Comparison of ENCODE assay signal across 10 cellular contexts in genomic region chr21:35324372-35325220, GRCh38.
DNase-seq lines count a peak whose midpoint lies in the region; ATAC-seq and TF ChIP-seq lines count a peak whose summit lies in the region.
"Had no signal": no experiment of that assay in that cellular context is flagged by ENCODE, and none has a peak within 500 bp of the region (broad histone marks: within the 10 kb centered on the region; RNA-seq: fewer than 3 reads in every experiment).

No MANE protein-coding gene starts in this region.

- peak overlapping the region; percentile 18; the same call in 1 of the 2 replicates for H3K27ac ChIP-seq in SJCRH30
- H3K27ac ChIP-seq in rectal smooth muscle tissue (ENCODE audit: low read depth, low read length) = peak overlapping the region; percentile 83

- DNase-seq in Calu3 (peak; percentile 17), SJCRH30 (peak; percentile 29 to 43), foreskin fibroblast (peak; percentile 75 to 84), SKM-1 treated with dmso at 0.1 percent for 144 hours (lab: John Stamatoyannopoulos, UW; ENCODE audit: unreplicated experiment) (no peak), HuH-7.5 (ENCODE audit: low spot score) (no peak)
- DNase-seq in activated naive CD8-positive, alpha-beta T cell treated with anti-CD3 and anti-CD28 coated beads, Interleukin-2, amount 50 U/mL, for 24 hours = no peak
- DNase-seq: effector CD4-positive, alpha-beta T cell had no signal

- ATAC-seq in activated naive CD8-positive, alpha-beta T cell treated with anti-CD3 and anti-CD28 coated beads, Interleukin-2, amount 50 U/mL, for 24 hours = no peak
- ATAC-seq in HG03432 (IDR thresholded peaks at IDR 0.05; ENCODE audit: unreplicated experiment) = no peak
- ATAC-seq: Panc1 had no signal

- H3K9me3 ChIP-seq in SJCRH30 (replicated peaks) = no peaks in the 10 kb centered on the region; the same call in 1 of the 2 replicates

- H3K4me1 ChIP-seq in SJCRH30 = peaks cover 15% of the 10 kb centered on the region
- H3K4me1 ChIP-seq in rectal smooth muscle tissue (ENCODE audit: control insufficient read depth, insufficient read depth, low read length) = peaks cover 25% of the 10 kb centered on the region

- CTCF ChIA-PET in Calu3 (lab: Charles Lee) = no interaction called here

- H3K27ac Mint-ChIP-seq in Calu3 (ENCODE audit: unreplicated experiment) = no peak overlapping the region
- H3K27ac Mint-ChIP-seq in activated naive CD8-positive, alpha-beta T cell treated with anti-CD3 and anti-CD28 coated beads, Interleukin-2, amount 50 U/mL, for 24 hours = no peak overlapping the region

- intact Hi-C loops in Calu3 (cut with micrococcal nuclease; ENCODE audit: unreplicated experiment) = no loop called here

- no peak overlapping the region for H3K9ac ChIP-seq in rectal smooth muscle tissue (ENCODE audit: low read length)

- no peak for TF ChIP-seq CTCF in Calu3 (IDR thresholded peaks at IDR 0.05; ENCODE audit: unreplicated experiment)
- no peak for TF ChIP-seq CTCF in foreskin fibroblast (IDR thresholded peaks at IDR 0.05; ENCODE audit: low read depth, low read length)

- BruUV-seq in Calu3 (replicated peaks; lab: Mats Ljungman, UMichigan) = no TSS peak

- H3K27me3 ChIP-seq in SJCRH30 (no peaks in the 10 kb centered on the region), rectal smooth muscle tissue (ENCODE audit: control insufficient read depth, insufficient read depth, low read length) (no peaks in the 10 kb centered on the region)

- no peak overlapping the region for H3K4me3 Mint-ChIP-seq in Calu3 (ENCODE audit: low read depth, unreplicated experiment)
- H3K4me3 Mint-ChIP-seq in activated naive CD8-positive, alpha-beta T cell treated with anti-CD3 and anti-CD28 coated beads, Interleukin-2, amount 50 U/mL, for 24 hours = no peak overlapping the region

- H3K4me1 Mint-ChIP-seq in Calu3 (ENCODE audit: low read depth, unreplicated experiment) = peaks cover 21% of the 10 kb centered on the region
- no peaks in the 10 kb centered on the region for H3K4me1 Mint-ChIP-seq in activated naive CD8-positive, alpha-beta T cell treated with anti-CD3 and anti-CD28 coated beads, Interleukin-2, amount 50 U/mL, for 24 hours

- H3K4me3 ChIP-seq in SJCRH30 (no peak overlapping the region), foreskin fibroblast (ENCODE audit: low read depth in 1 of 2, low read length in 2 of 2) (no peak overlapping the region), rectal smooth muscle tissue (ENCODE audit: low read length) (no peak overlapping the region)

- H3K9me3 Mint-ChIP-seq in Calu3 (ENCODE audit: low read depth, unreplicated experiment) = no peaks in the 10 kb centered on the region
- no peaks in the 10 kb centered on the region for H3K9me3 Mint-ChIP-seq in activated naive CD8-positive, alpha-beta T cell treated with anti-CD3 and anti-CD28 coated beads, Interleukin-2, amount 50 U/mL, for 24 hours

- peaks cover 4% of the 10 kb centered on the region for H3K36me3 Mint-ChIP-seq in Calu3 (ENCODE audit: insufficient read depth, unreplicated experiment)
- no peaks in the 10 kb centered on the region for H3K36me3 Mint-ChIP-seq in activated naive CD8-positive, alpha-beta T cell treated with anti-CD3 and anti-CD28 coated beads, Interleukin-2, amount 50 U/mL, for 24 hours (ENCODE audit: low read depth)

- H3K36me3 ChIP-seq in SJCRH30 (no peaks in the 10 kb centered on the region), rectal smooth muscle tissue (ENCODE audit: control insufficient read depth, insufficient read depth, low read length) (no peaks in the 10 kb centered on the region)

- no peaks in the 10 kb centered on the region for H3K27me3 Mint-ChIP-seq in Calu3 (ENCODE audit: unreplicated experiment)
- H3K27me3 Mint-ChIP-seq in activated naive CD8-positive, alpha-beta T cell treated with anti-CD3 and anti-CD28 coated beads, Interleukin-2, amount 50 U/mL, for 24 hours = peaks cover 2% of the 10 kb centered on the region

Comparison
In these comparisons a context has a peak if more than half of its experiments do, and no peak if none do; other contexts are left out.
1. DNase-seq: peak in Calu3 (single experiment), SJCRH30 (2 of 2) and foreskin fibroblast (2 of 2); none in SKM-1 treated with dmso at 0.1 percent for 144 hours (single experiment), HuH-7.5 (single experiment) and activated naive CD8-positive, alpha-beta T cell treated with anti-CD3 and anti-CD28 coated beads, Interleukin-2, amount 50 U/mL, for 24 hours (single experiment).